ENCODE assay signal across 1 cellular context in genomic region chrX:119272882-119273806, GRCh38.
A peak's percentile ranks its signal among the peaks of the same experiment; 100 is the strongest.
TF ChIP-seq lines count a peak whose summit lies in the region.

No MANE protein-coding gene starts in this region.

TF ChIP-seq in K562, 482 proteins besides CTCF, POLR2A, EP300 and RAD21:
- TF ChIP-seq ZNF561 (CRISPR knock-in tag; conservative IDR thresholded peaks at IDR 0.05) (no peak), ZBTB33 (CRISPR knock-in tag; IDR thresholded peaks at IDR 0.05) (peak; percentile 16; the same call in 1 of the 2 replicates), LEF1 (IDR thresholded peaks at IDR 0.05) (no peak), CEBPG (CRISPR knock-in tag; IDR thresholded peaks at IDR 0.05) (no peak), CEBPG (tag; conservative IDR thresholded peaks at IDR 0.05 in 1 of 2, IDR thresholded peaks at IDR 0.05 in 1 of 2) (no peak), E2F6 (IDR thresholded peaks at IDR 0.05; ENCODE audit: borderline replicate concordance in 1 of 2, extremely low read depth in 1 of 2, insufficient read depth in 1 of 2, insufficient read length in 1 of 2, low read depth in 1 of 2, low read length in 1 of 2, poor library complexity in 1 of 2, severe bottlenecking in 1 of 2) (no peak), HLTF (IDR thresholded peaks at IDR 0.05) (no peak), TRIM25 (IDR thresholded peaks at IDR 0.05; ENCODE audit: borderline replicate concordance) (no peak)
